In the genomic region with DNA sequence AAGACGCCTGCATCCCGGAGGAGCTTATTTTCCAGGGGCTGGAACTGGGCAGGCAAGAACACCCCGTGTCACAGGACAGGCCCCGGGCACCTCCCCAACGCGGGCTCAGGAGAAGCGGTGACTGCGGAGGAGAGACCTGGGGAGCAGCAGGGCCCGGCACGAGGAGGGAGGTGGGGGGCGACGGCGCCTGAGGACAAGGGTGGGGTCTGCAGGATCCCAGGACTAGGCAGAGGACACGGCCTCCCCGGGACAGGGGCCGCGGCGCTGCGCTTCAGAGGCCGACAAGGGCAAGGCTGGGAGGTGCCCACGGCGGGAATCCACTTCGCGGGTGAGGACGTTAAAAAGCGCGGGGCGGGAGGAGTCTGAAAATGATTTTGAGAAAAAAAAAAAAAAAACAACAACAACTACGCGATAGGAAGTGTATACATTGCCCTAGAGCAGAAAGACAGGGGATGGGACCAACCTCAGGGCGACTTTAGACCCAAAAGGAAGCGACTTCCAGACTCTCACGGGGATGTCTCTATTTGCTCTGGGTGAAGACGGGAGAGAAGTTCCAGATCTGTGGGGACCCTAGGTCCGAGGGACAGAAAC, we compare ENCODE assay signal across 1 cellular context.
TF ChIP-seq lines count a peak whose summit lies in the region.

No MANE protein-coding gene starts in this region.

TF ChIP-seq in GM23338, 12 proteins besides CTCF, POLR2A, EP300 and RAD21 (continued from another document):
- TF ChIP-seq, protein P1, sequence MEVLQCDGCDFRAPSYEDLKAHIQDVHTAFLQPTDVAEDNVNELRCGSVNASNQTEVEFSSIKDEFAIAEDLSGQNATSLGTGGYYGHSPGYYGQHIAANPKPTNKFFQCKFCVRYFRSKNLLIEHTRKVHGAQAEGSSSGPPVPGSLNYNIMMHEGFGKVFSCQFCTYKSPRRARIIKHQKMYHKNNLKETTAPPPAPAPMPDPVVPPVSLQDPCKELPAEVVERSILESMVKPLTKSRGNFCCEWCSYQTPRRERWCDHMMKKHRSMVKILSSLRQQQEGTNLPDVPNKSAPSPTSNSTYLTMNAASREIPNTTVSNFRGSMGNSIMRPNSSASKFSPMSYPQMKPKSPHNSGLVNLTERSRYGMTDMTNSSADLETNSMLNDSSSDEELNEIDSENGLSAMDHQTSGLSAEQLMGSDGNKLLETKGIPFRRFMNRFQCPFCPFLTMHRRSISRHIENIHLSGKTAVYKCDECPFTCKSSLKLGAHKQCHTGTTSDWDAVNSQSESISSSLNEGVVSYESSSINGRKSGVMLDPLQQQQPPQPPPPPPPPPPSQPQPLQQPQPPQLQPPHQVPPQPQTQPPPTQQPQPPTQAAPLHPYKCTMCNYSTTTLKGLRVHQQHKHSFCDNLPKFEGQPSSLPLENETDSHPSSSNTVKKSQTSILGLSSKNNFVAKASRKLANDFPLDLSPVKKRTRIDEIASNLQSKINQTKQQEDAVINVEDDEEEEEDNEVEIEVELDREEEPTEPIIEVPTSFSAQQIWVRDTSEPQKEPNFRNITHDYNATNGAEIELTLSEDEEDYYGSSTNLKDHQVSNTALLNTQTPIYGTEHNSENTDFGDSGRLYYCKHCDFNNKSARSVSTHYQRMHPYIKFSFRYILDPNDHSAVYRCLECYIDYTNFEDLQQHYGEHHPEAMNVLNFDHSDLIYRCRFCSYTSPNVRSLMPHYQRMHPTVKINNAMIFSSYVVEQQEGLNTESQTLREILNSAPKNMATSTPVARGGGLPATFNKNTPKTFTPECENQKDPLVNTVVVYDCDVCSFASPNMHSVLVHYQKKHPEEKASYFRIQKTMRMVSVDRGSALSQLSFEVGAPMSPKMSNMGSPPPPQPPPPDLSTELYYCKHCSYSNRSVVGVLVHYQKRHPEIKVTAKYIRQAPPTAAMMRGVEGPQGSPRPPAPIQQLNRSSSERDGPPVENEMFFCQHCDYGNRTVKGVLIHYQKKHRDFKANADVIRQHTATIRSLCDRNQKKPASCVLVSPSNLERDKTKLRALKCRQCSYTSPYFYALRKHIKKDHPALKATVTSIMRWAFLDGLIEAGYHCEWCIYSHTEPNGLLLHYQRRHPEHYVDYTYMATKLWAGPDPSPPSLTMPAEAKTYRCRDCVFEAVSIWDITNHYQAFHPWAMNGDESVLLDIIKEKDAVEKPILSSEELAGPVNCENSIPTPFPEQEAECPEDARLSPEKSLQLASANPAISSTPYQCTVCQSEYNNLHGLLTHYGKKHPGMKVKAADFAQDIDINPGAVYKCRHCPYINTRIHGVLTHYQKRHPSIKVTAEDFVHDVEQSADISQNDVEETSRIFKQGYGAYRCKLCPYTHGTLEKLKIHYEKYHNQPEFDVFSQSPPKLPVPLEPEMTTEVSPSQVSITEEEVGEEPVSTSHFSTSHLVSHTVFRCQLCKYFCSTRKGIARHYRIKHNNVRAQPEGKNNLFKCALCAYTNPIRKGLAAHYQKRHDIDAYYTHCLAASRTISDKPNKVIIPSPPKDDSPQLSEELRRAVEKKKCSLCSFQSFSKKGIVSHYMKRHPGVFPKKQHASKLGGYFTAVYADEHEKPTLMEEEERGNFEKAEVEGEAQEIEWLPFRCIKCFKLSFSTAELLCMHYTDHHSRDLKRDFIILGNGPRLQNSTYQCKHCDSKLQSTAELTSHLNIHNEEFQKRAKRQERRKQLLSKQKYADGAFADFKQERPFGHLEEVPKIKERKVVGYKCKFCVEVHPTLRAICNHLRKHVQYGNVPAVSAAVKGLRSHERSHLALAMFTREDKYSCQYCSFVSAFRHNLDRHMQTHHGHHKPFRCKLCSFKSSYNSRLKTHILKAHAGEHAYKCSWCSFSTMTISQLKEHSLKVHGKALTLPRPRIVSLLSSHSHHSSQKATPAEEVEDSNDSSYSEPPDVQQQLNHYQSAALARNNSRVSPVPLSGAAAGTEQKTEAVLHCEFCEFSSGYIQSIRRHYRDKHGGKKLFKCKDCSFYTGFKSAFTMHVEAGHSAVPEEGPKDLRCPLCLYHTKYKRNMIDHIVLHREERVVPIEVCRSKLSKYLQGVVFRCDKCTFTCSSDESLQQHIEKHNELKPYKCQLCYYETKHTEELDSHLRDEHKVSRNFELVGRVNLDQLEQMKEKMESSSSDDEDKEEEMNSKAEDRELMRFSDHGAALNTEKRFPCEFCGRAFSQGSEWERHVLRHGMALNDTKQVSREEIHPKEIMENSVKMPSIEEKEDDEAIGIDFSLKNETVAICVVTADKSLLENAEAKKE (CRISPR knock-in tag; IDR thresholded peaks at IDR 0.05), result no peak
TF ChIP-seq in GM23338: peak in this region for 0.
